ENCODE assay signal across 24 cellular contexts in the genomic region with DNA sequence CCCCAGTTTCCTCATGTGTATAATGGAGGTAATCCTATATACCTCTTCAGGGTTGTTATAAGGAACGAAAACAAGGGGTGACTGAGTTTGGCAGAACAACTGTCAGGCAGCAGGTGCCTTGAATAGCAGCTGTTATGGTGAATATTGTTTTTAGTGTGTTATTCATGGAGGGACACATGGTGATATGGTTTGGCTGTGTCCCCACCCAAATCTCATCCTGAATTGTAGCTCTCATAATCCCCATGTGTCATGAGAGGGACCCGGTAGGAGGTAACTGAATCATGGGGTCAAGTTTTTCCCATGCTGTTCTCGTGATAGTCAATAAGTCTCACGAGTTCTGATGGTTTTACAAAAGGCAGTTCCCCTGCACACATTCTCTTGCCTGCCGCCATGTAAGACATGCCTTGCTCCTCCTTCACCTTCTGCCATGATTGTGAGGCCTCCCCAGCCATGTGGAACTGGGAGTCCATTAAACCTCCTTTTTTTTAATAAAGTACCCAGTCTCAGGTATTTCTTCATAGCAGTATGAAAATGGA. TPM values are rescaled to one million over a fixed set of nuclear protein-coding genes. Genes with fewer than 3 reads are reported as not detected.
DNase-seq lines count a peak whose midpoint lies in the region; ATAC-seq, FAIRE-seq and TF ChIP-seq lines count a peak whose summit lies in the region.
"Had no signal": no experiment of that assay in that cellular context is flagged by ENCODE, and none has a peak within 500 bp of the region (broad histone marks: within the 10 kb centered on the region; RNA-seq: fewer than 3 reads in every experiment).

No MANE protein-coding gene starts in this region.

- H3K9ac ChIP-seq in astrocyte (ENCODE audit: low read length), result peak overlapping the region; percentile 30
- H3K9ac ChIP-seq: parathyroid adenoma had no signal

- H3K9me3 Mint-ChIP-seq in Caco-2 (ENCODE audit: unreplicated experiment) (no peaks in the 10 kb centered on the region), astrocyte (ENCODE audit: unreplicated experiment) (peaks cover 7% of the 10 kb centered on the region)

- no TSS peak for BruUV-seq in Caco-2 (replicated peaks; lab: Mats Ljungman, UMichigan)

- TF ChIP-seq CTCF in Caco-2 (IDR thresholded peaks at IDR 0.05; ENCODE audit: insufficient read depth in 1 of 2, low read depth in 1 of 2, low read length in 1 of 2, severe bottlenecking in 1 of 2, unreplicated experiment in 1 of 2), result no peak
- TF ChIP-seq CTCF in astrocyte (IDR thresholded peaks at IDR 0.05; ENCODE audit: insufficient read depth, low read depth, low read length), result no peak
- TF ChIP-seq CTCF in lower lobe of right lung (IDR thresholded peaks at IDR 0.05), result no peak
- no peak for TF ChIP-seq CTCF in prostate gland (IDR thresholded peaks at IDR 0.05)

- H3K4me1 ChIP-seq in Caco-2, result peaks cover 21% of the 10 kb centered on the region
- H3K4me1 ChIP-seq in astrocyte (ENCODE audit: insufficient read depth, low read length), result peaks cover 13% of the 10 kb centered on the region
- no peaks in the 10 kb centered on the region for H3K4me1 ChIP-seq in lower lobe of right lung
- H3K4me1 ChIP-seq in prostate gland (replicated peaks), result no peaks in the 10 kb centered on the region
- H3K4me1 ChIP-seq: HAP-1, parathyroid adenoma had no signal

- FAIRE-seq in astrocyte (lab: Jason Lieb, UNC), result no peak

- intact Hi-C loops in Caco-2 (cut with micrococcal nuclease; ENCODE audit: unreplicated experiment) (no loop called here), lower lobe of right lung (cut with DNase I) (no loop called here), prostate gland (cut with DNase I) (no loop called here)

- H3K27ac ChIP-seq in astrocyte (ENCODE audit: low read depth, low read length), result peak overlapping the region; percentile 76
- peak overlapping the region; percentile 7 for H3K27ac ChIP-seq in lower lobe of right lung
- H3K27ac ChIP-seq in prostate gland, result no peak overlapping the region
- H3K27ac ChIP-seq: parathyroid adenoma had no signal

- DNase-seq in Caco-2, result no peak
- DNase-seq in M059J (ENCODE audit: low read depth), result peak; percentile 78
- no peak for DNase-seq in astrocyte (ENCODE audit: low read depth)
- no peak for DNase-seq in lower lobe of right lung
- DNase-seq in prostate gland (ENCODE audit: low spot score), result no peak
- DNase-seq in DMS153 treated with DMSO at 0.1 percent for 48 hours (lab: John Stamatoyannopoulos, UW; ENCODE audit: unreplicated experiment), result no peak
- DNase-seq: activated CD4-positive, alpha-beta memory T cell treated with anti-CD3 and anti-CD28 coated beads, Interleukin-2, amount 10 ng/mL, durations not matched to agents 7 days and 5 days; activated naive CD4-positive, alpha-beta T cell treated with anti-CD3 and anti-CD28 coated beads for 36 hours; DMS153; effector CD8-positive, alpha-beta T cell; glutamatergic neuron; left colon; MM.1S; NCI-H146; NCI-H774; stimulated activated CD4-positive, alpha-beta T cell treated with anti-CD3 and anti-CD28 coated beads, Interleukin-1b, Interleukin-23, amount 100 ng/mL, for 48 hours; stimulated activated naive B cell treated with anti-CD40 and anti-IgM and Interleukin-4, amounts not matched to agents 10 μg/mL and 1 μg/mL and 100 μg/mL, for 72 hours had no signal

- no peaks in the 10 kb centered on the region for H4K20me1 ChIP-seq in astrocyte (ENCODE audit: insufficient read depth, low read length)

- H3K4me2 ChIP-seq in astrocyte (ENCODE audit: low read length), result peak overlapping the region; percentile 28

- no peaks in the 10 kb centered on the region for H3K79me2 ChIP-seq in astrocyte (ENCODE audit: insufficient read depth, low read length)
- H3K79me2 ChIP-seq: parathyroid adenoma had no signal

- H3K4me1 Mint-ChIP-seq in Caco-2 (ENCODE audit: low read depth, unreplicated experiment), result peaks cover 16% of the 10 kb centered on the region
- peaks cover 18% of the 10 kb centered on the region for H3K4me1 Mint-ChIP-seq in astrocyte (ENCODE audit: low read depth, unreplicated experiment)
- H3K4me1 Mint-ChIP-seq: activated CD4-positive, alpha-beta memory T cell treated with anti-CD3 and anti-CD28 coated beads, Interleukin-2, amount 10 ng/mL, durations not matched to agents 7 days and 5 days; central memory CD8-positive, alpha-beta T cell; nephron; stimulated activated naive B cell treated with anti-CD40 and anti-IgM and Interleukin-4, amounts not matched to agents 10 μg/mL and 1 μg/mL and 100 μg/mL, for 72 hours had no signal

- H3K9me3 ChIP-seq in Caco-2 (no peaks in the 10 kb centered on the region), astrocyte (ENCODE audit: insufficient read depth, low read depth, low read length) (no peaks in the 10 kb centered on the region), lower lobe of right lung (no peaks in the 10 kb centered on the region), prostate gland (no peaks in the 10 kb centered on the region)
- H3K9me3 ChIP-seq: HAP-1 had no signal

- H3K27me3 ChIP-seq in Caco-2 (replicated peaks; ENCODE audit: control insufficient read depth, insufficient read depth, low read length), result no peaks in the 10 kb centered on the region
- no peaks in the 10 kb centered on the region for H3K27me3 ChIP-seq in astrocyte (ENCODE audit: insufficient read depth, low read length)
- H3K27me3 ChIP-seq in lower lobe of right lung (ENCODE audit: low read depth), result no peaks in the 10 kb centered on the region
- H3K27me3 ChIP-seq in prostate gland (replicated peaks; ENCODE audit: insufficient read depth), result no peaks in the 10 kb centered on the region

- TF ChIP-seq POLR2A in prostate gland (IDR thresholded peaks at IDR 0.05), result no peak

- ATAC-seq in lower lobe of right lung (no peak), GM19351 (IDR thresholded peaks at IDR 0.05; ENCODE audit: unreplicated experiment) (no peak), GM21390 (IDR thresholded peaks at IDR 0.05; ENCODE audit: unreplicated experiment) (no peak)
- ATAC-seq: left colon; stimulated activated naive B cell treated with anti-CD40 and anti-IgM and Interleukin-4, amounts not matched to agents 10 μg/mL and 1 μg/mL and 100 μg/mL, for 72 hours had no signal

- H3K36me3 Mint-ChIP-seq in Caco-2 (ENCODE audit: insufficient read depth, unreplicated experiment) (peaks cover 5% of the 10 kb centered on the region), astrocyte (ENCODE audit: low read depth, unreplicated experiment) (peaks cover 16% of the 10 kb centered on the region)
- H3K36me3 Mint-ChIP-seq: stimulated activated naive B cell treated with anti-CD40 and anti-IgM and Interleukin-4, amounts not matched to agents 10 μg/mL and 1 μg/mL and 100 μg/mL, for 72 hours had no signal

- peaks cover 5% of the 10 kb centered on the region for H3K36me3 ChIP-seq in Caco-2 (ENCODE audit: control insufficient read depth, insufficient read depth, low read length)
- no peaks in the 10 kb centered on the region for H3K36me3 ChIP-seq in astrocyte (ENCODE audit: insufficient read depth, low read length)
- no peaks in the 10 kb centered on the region for H3K36me3 ChIP-seq in lower lobe of right lung
- H3K36me3 ChIP-seq in prostate gland, result no peaks in the 10 kb centered on the region
- H3K36me3 ChIP-seq: HAP-1 had no signal

- POLR2A ChIA-PET in Caco-2 (lab: Charles Lee), result interaction anchor here (0.6 kb wide), 1 partner anchor 18 kb away, joined by 3 read pairs; a partner anchor contains a TSS

- CTCF ChIA-PET in Caco-2 (lab: Charles Lee), result interaction anchor here (1.7 to 1.8 kb wide), 3 partner anchors 10 to 55 kb away, joined by 4 to 13 read pairs (median 8); no protein-coding TSS in a partner anchor

- H3K4me3 Mint-ChIP-seq in Caco-2 (ENCODE audit: unreplicated experiment) (no peak overlapping the region), astrocyte (ENCODE audit: unreplicated experiment) (no peak overlapping the region)
- H3K4me3 Mint-ChIP-seq: activated CD4-positive, alpha-beta memory T cell treated with anti-CD3 and anti-CD28 coated beads, Interleukin-2, amount 10 ng/mL, durations not matched to agents 7 days and 5 days; activated naive CD4-positive, alpha-beta T cell treated with anti-CD3 and anti-CD28 coated beads for 36 hours; central memory CD8-positive, alpha-beta T cell; nephron; stimulated activated naive B cell treated with anti-CD40 and anti-IgM and Interleukin-4, amounts not matched to agents 10 μg/mL and 1 μg/mL and 100 μg/mL, for 72 hours had no signal

- no peak overlapping the region for H2AFZ ChIP-seq in astrocyte (ENCODE audit: low read depth, low read length)
- H2AFZ ChIP-seq: parathyroid adenoma had no signal

- H3K4me3 ChIP-seq in Caco-2 (ENCODE audit: low read depth, low read length) (no peak overlapping the region), astrocyte (ENCODE audit: insufficient read depth, low read depth, low read length) (no peak overlapping the region), lower lobe of right lung (no peak overlapping the region), prostate gland (no peak overlapping the region)
- H3K4me3 ChIP-seq: HAP-1 had no signal

- WGBS in prostate gland, result 90% methylated on average over 5 of the region's 5 CpGs

- H3K27me3 Mint-ChIP-seq in Caco-2 (ENCODE audit: insufficient read depth, unreplicated experiment) (no peaks in the 10 kb centered on the region), astrocyte (ENCODE audit: low read depth, unreplicated experiment) (peaks cover 11% of the 10 kb centered on the region)
- H3K27me3 Mint-ChIP-seq: activated CD4-positive, alpha-beta memory T cell treated with anti-CD3 and anti-CD28 coated beads, Interleukin-2, amount 10 ng/mL, durations not matched to agents 7 days and 5 days had no signal

- peak overlapping the region; percentile 37 for H3K27ac Mint-ChIP-seq in Caco-2 (ENCODE audit: unreplicated experiment)
- peak overlapping the region; percentile 78 for H3K27ac Mint-ChIP-seq in astrocyte (ENCODE audit: unreplicated experiment)
- H3K27ac Mint-ChIP-seq: activated CD4-positive, alpha-beta memory T cell treated with anti-CD3 and anti-CD28 coated beads, Interleukin-2, amount 10 ng/mL, durations not matched to agents 7 days and 5 days; activated naive CD4-positive, alpha-beta T cell treated with anti-CD3 and anti-CD28 coated beads for 36 hours; nephron; stimulated activated naive B cell treated with anti-CD40 and anti-IgM and Interleukin-4, amounts not matched to agents 10 μg/mL and 1 μg/mL and 100 μg/mL, for 72 hours had no signal

RNA-seq across cellular contexts. Expression of a gene that starts 12.2 kb away (rescaled TPM):
- total RNA-seq in Caco-2 (2022), result 3.9 and 6.8 TPM in 2 replicates
- total RNA-seq in M059J (2014; rRNA removed; shearing (Covaris generic)), result 0.22 and 0.81 TPM in 2 replicates
- total RNA-seq in astrocyte, result not detected in 2 replicates
- not detected for total RNA-seq in lower lobe of right lung
- not detected for total RNA-seq in prostate gland
- total RNA-seq: activated CD4-positive, alpha-beta memory T cell treated with anti-CD3 and anti-CD28 coated beads, Interleukin-2, amount 10 ng/mL, durations not matched to agents 7 days and 5 days; activated naive CD4-positive, alpha-beta T cell treated with anti-CD3 and anti-CD28 coated beads for 36 hours; left colon; skeletal muscle tissue had no signal

RNA-seq across cellular contexts. Expression of a gene that starts 18.1 kb away (rescaled TPM):
- total RNA-seq in Caco-2 (2022) (86.5 and 93.8 TPM in 2 replicates), astrocyte (81.6 and 83.5 TPM in 2 replicates), lower lobe of right lung (35.0 TPM), prostate gland (10 to 100 TPM; 30.1 to 35.6 TPM)
- 95.2 and 146 TPM in 2 replicates for total RNA-seq in M059J (2014; rRNA removed; shearing (Covaris generic))

RNA-seq across cellular contexts. Expression of a gene that starts 45.7 kb away (rescaled TPM):
- total RNA-seq in Caco-2 (2022), result 2.9 and 3.3 TPM in 2 replicates
- 1.2 and 1.8 TPM in 2 replicates for total RNA-seq in M059J (2014; rRNA removed; shearing (Covaris generic))
- 5.8 and 8.0 TPM in 2 replicates for total RNA-seq in astrocyte
- 7.7 TPM for total RNA-seq in lower lobe of right lung
- total RNA-seq in prostate gland, result 1 to 10 TPM; 3.6 to 8.1 TPM

Comparison
In these comparisons a context has a peak if more than half of its experiments do, and no peak if none do; other contexts are left out.
1. H3K27ac ChIP-seq: peak in astrocyte (single experiment) and lower lobe of right lung (single experiment); none in prostate gland (0 of 2).